Comparison of ENCODE assay signal across 18 cellular contexts in genomic region chr1:22388666-22389455, GRCh38.
DNase-seq lines count a peak whose midpoint lies in the region; ATAC-seq and TF ChIP-seq lines count a peak whose summit lies in the region.
"Had no signal": no experiment of that assay in that cellular context is flagged by ENCODE, and none has a peak within 500 bp of the region (broad histone marks: within the 10 kb centered on the region; RNA-seq: fewer than 3 reads in every experiment).

No MANE protein-coding gene starts in this region.

- TF ChIP-seq CTCF in cardiac fibroblast (IDR thresholded peaks at IDR 0.05; ENCODE audit: low read depth, low read length), result no peak

- no peak for ATAC-seq in GM21529 (IDR thresholded peaks at IDR 0.05; ENCODE audit: unreplicated experiment)
- ATAC-seq in HG03159 (IDR thresholded peaks at IDR 0.05; ENCODE audit: unreplicated experiment), result no peak
- ATAC-seq: HepG2, T-cell had no signal

- H3K4me3 ChIP-seq in HUES6 (ENCODE audit: low read depth, low read length) (no peak overlapping the region), cardiac fibroblast (replicated peaks in 1 of 2; ENCODE audit: low read depth in 2 of 2, low read length in 2 of 2) (no peak overlapping the region)
- H3K4me3 ChIP-seq: BLaER1, esophagus squamous epithelium had no signal

- peak overlapping the region; percentile 22 for H3K9ac ChIP-seq in HUES6 (ENCODE audit: low read length)
- H3K9ac ChIP-seq: BLaER1, parathyroid adenoma had no signal

- DNase-seq in AG20443 (ENCODE audit: low spot score) (peak; percentile 92), cardiac fibroblast (ENCODE audit: low read depth in 2 of 2) (peak; percentile 29 to 72), mucosa of gallbladder (ENCODE audit: low spot score) (peak; percentile 41), UCSD-AML1 (lab: John Stamatoyannopoulos, UW; ENCODE audit: unreplicated experiment) (no peak), NCI-H2107 treated with DMSO at 0.1 percent for 48 hours (lab: John Stamatoyannopoulos, UW; ENCODE audit: unreplicated experiment) (no peak)
- DNase-seq: activated CD4-positive, CD25-positive, alpha-beta regulatory T cell treated with anti-CD3 and anti-CD28 coated beads, Interleukin-2, amount 50 U/mL, for 72 hours; DND-41; esophagus squamous epithelium; NCI-H1105; NCI-H446 treated with DMSO at 0.1 percent for 48 hours; OCI-M1; T-cell had no signal

- no peak overlapping the region for H3K27ac ChIP-seq in HUES6 (ENCODE audit: low read depth, low read length)
- H3K27ac ChIP-seq: BLaER1, esophagus squamous epithelium, parathyroid adenoma had no signal

- H3K36me3 ChIP-seq in HUES6 (ENCODE audit: control insufficient read depth, insufficient read depth, low read length), result no peaks in the 10 kb centered on the region
- H3K36me3 ChIP-seq: BLaER1, esophagus squamous epithelium had no signal

- H3K4me1 ChIP-seq in HUES6 (ENCODE audit: control insufficient read depth, insufficient read depth, low read length), result peaks cover 16% of the 10 kb centered on the region
- H3K4me1 ChIP-seq: BLaER1, esophagus squamous epithelium, parathyroid adenoma had no signal

- no peaks in the 10 kb centered on the region for H3K9me3 ChIP-seq in HUES6 (ENCODE audit: control insufficient read depth, insufficient read depth, low read depth, low read length)
- H3K9me3 ChIP-seq: BLaER1, esophagus squamous epithelium had no signal

- no peaks in the 10 kb centered on the region for H3K27me3 ChIP-seq in HUES6 (ENCODE audit: control insufficient read depth, insufficient read depth, low read length)
- H3K27me3 ChIP-seq: BLaER1 had no signal

Comparison
In these comparisons a context has a peak if more than half of its experiments do, and no peak if none do; other contexts are left out.
1. DNase-seq: peak in AG20443 (single experiment), cardiac fibroblast (2 of 2) and mucosa of gallbladder (single experiment); none in UCSD-AML1 (single experiment) and NCI-H2107 treated with DMSO at 0.1 percent for 48 hours (single experiment).